28 cellular contexts compared by ENCODE assay signal in genomic region chr21:26883768-26884167, GRCh38. TPM values are rescaled to one million over a fixed set of nuclear protein-coding genes. Genes with fewer than 3 reads are reported as not detected.
DNase-seq lines count a peak whose midpoint lies in the region; ATAC-seq and TF ChIP-seq lines count a peak whose summit lies in the region.
"Had no signal": no experiment of that assay in that cellular context is flagged by ENCODE, and none has a peak within 500 bp of the region (broad histone marks: within the 10 kb centered on the region; RNA-seq: fewer than 3 reads in every experiment).

No MANE protein-coding gene starts in this region.

- H3K9me3 ChIP-seq in adipocyte (ENCODE audit: control insufficient read depth, low read length), result no peaks in the 10 kb centered on the region
- H3K9me3 ChIP-seq: ascending aorta, pancreas, tibial artery, vagina had no signal

- H3K9ac ChIP-seq in adipocyte (ENCODE audit: low read length), result peak overlapping the region; percentile 38

- DNase-seq in COLO829 (ENCODE audit: low spot score) (peak; percentile 35), adipocyte (ENCODE audit: low read depth) (peak; percentile 59), fibroblast of the aortic adventitia (ENCODE audit: low read depth) (peak; percentile 37), sciatic nerve (ENCODE audit: low spot score) (no peak), HK-2 (ENCODE audit: unreplicated experiment) (no peak), GM03348 (ENCODE audit: low spot score) (no peak), COLO668 (lab: John Stamatoyannopoulos, UW; ENCODE audit: unreplicated experiment) (no peak)
- DNase-seq: activated CD4-positive, alpha-beta T cell treated with anti-CD3 and anti-CD28 coated beads for 4 hours; activated CD8-positive, alpha-beta memory T cell treated with anti-CD3 and anti-CD28 coated beads for 24 hours; activated effector memory CD4-positive, alpha-beta T cell treated with Interleukin-2 at 50 U/mL for 16 hours; activated naive CD8-positive, alpha-beta T cell treated with anti-CD3 and anti-CD28 coated beads for 36 hours; DMS53; hypothalamus; immature natural killer cell; left colon; NCI-H146; pancreas; SJCRH30; stimulated activated CD8-positive, alpha-beta memory T cell treated with anti-CD3 and anti-CD28 coated beads, Interleukin-4, amount 100 ng/mL, for 48 hours; T-helper 9 cell; tibial artery; WERI-Rb-1 had no signal

- intact Hi-C loops in sciatic nerve (cut with DNase I), result no loop called here

- H3K27me3 ChIP-seq in adipocyte (replicated peaks; ENCODE audit: control insufficient read depth, insufficient read depth, low read length), result no peaks in the 10 kb centered on the region
- H3K27me3 ChIP-seq: ascending aorta, cardiac muscle cell, pancreas, SJCRH30, tibial artery, vagina had no signal

- no peak for TF ChIP-seq CTCF in fibroblast of the aortic adventitia (IDR thresholded peaks at IDR 0.05; ENCODE audit: insufficient read depth, low read length)

- ATAC-seq in sciatic nerve (peak; percentile 91), HG03520 (IDR thresholded peaks at IDR 0.05; ENCODE audit: unreplicated experiment) (no peak)
- ATAC-seq: GM23338, left colon, pancreas had no signal

- no peaks in the 10 kb centered on the region for H3K36me3 ChIP-seq in adipocyte (ENCODE audit: control insufficient read depth, insufficient read depth, low read length, severe bottlenecking)
- H3K36me3 ChIP-seq: ascending aorta, cardiac muscle cell, pancreas, SJCRH30, tibial artery, vagina, WERI-Rb-1 had no signal

- peaks cover 32% of the 10 kb centered on the region for H3K4me1 ChIP-seq in adipocyte (ENCODE audit: control insufficient read depth, insufficient read depth, low read length)
- H3K4me1 ChIP-seq: ascending aorta, pancreas, vagina had no signal

- peak overlapping the region; percentile 10 for H3K4me3 ChIP-seq in adipocyte (ENCODE audit: low read length)
- H3K4me3 ChIP-seq in fibroblast of the aortic adventitia (ENCODE audit: low read depth, low read length), result no peak overlapping the region
- H3K4me3 ChIP-seq: ascending aorta, cardiac muscle cell, GM23338, pancreas, SJCRH30, tibial artery, vagina had no signal

RNA-seq across cellular contexts. Expression of gene ADAMTS1, which starts 38.6 kb away (rescaled TPM):
- total RNA-seq in fibroblast of the aortic adventitia (ENCODE audit: low replicate concordance) (284 and 390 TPM in 2 replicates), sciatic nerve (128 TPM)
- total RNA-seq: HT-29 had no signal

Comparison
In these comparisons a context has a peak if more than half of its experiments do, and no peak if none do; other contexts are left out.
1. DNase-seq: peak in COLO829 (single experiment), adipocyte (single experiment) and fibroblast of the aortic adventitia (single experiment); none in sciatic nerve (single experiment), HK-2 (single experiment), GM03348 (single experiment) and COLO668 (single experiment).